ENCODE assay signal across 8 cellular contexts in genomic region chr19:33375156-33375744, GRCh38. TPM values are rescaled to one million over a fixed set of nuclear protein-coding genes. Genes with fewer than 3 reads are reported as not detected.
DNase-seq lines count a peak whose midpoint lies in the region; ATAC-seq, FAIRE-seq and TF ChIP-seq lines count a peak whose summit lies in the region.

No MANE protein-coding gene starts in this region.

- H3K36me3 Mint-ChIP-seq in Calu3 (ENCODE audit: insufficient read depth, unreplicated experiment) = peaks cover 69% of the 10 kb centered on the region

- no peak overlapping the region for H4K5ac ChIP-seq in H1 (ENCODE audit: insufficient read length, low read depth, low read length)

- ATAC-seq in GM18520 (IDR thresholded peaks at IDR 0.05; ENCODE audit: unreplicated experiment) = no peak
- ATAC-seq in HG03460 (IDR thresholded peaks at IDR 0.05; ENCODE audit: unreplicated experiment) = no peak
- no peak for ATAC-seq in HG02763 (IDR thresholded peaks at IDR 0.05; ENCODE audit: unreplicated experiment)

- no peaks in the 10 kb centered on the region for H3K27me3 Mint-ChIP-seq in Calu3 (ENCODE audit: unreplicated experiment)

- TF ChIP-seq POLR2A in H1 (IDR thresholded peaks at IDR 0.05; ENCODE audit: control extremely low read depth in 1 of 2, low read depth in 2 of 2, low read length in 2 of 2) (no peak), ovary (IDR thresholded peaks at IDR 0.05) (no peak)

- TF ChIP-seq EP300 in H1 (IDR thresholded peaks at IDR 0.05; ENCODE audit: borderline replicate concordance in 1 of 2, low read depth in 2 of 2, low read length in 2 of 2) (no peak), ovary (IDR thresholded peaks at IDR 0.05) (no peak)

- no peak overlapping the region for H3K23ac ChIP-seq in H1 (ENCODE audit: insufficient read length)

- CTCF ChIA-PET in Calu3 (lab: Charles Lee) (interaction anchor here (1.2 kb wide), 1 partner anchor 10 kb away, joined by 3 read pairs; no protein-coding TSS in a partner anchor), H1 (lab: Charles Lee; ENCODE audit: partially characterized antibody) (interaction anchor here (0.7 to 1.6 kb wide), 7 partner anchors 9 to 139 kb away, joined by 3 to 6 read pairs (median 3); no protein-coding TSS in a partner anchor)

- TF ChIP-seq RAD21 in H1 (IDR thresholded peaks at IDR 0.05 in 1 of 2, conservative IDR thresholded peaks at IDR 0.05 in 1 of 2; ENCODE audit: low read depth in 2 of 2, low read length in 2 of 2) = no peak

- H4K91ac ChIP-seq in H1 (replicated peaks; ENCODE audit: insufficient read length, low read length) = no peak overlapping the region

- H3K4me3 ChIP-seq in OCI-LY1 (ENCODE audit: low read depth, low read length, poor library complexity, severe bottlenecking) (peak overlapping the region; percentile 92), H1 (ENCODE audit: extremely low read depth in 1 of 4, insufficient read depth in 2 of 4, low read depth in 3 of 4, low read length in 4 of 4) (peak overlapping the region in 2 of 4 experiments; percentile 73 to 99; a peak in 3 of 8 replicates), ovary (peak overlapping the region; percentile 79)

- H3K4ac ChIP-seq in H1 (replicated peaks; ENCODE audit: insufficient read length, low read depth, low read length) = no peak overlapping the region

- no peak overlapping the region for H2BK5ac ChIP-seq in H1 (ENCODE audit: low read depth, low read length)

- H3F3A ChIP-seq in OCI-LY1 (ENCODE audit: insufficient read depth, low read length) = no peaks in the 10 kb centered on the region

- 92% methylated on average over 9 of the region's 9 CpGs; no CpG with 5 or more reads in 1 of the 2 experiments for WGBS in H1 (ENCODE audit: extremely low coverage in 1 of 2, insufficient coverage in 1 of 2, insufficient read length in 1 of 2, insufficient replicate concordance in 2 of 2, low coverage in 1 of 2, low lambda C conversion rate in 2 of 2, missing lambda C conversion rate in 1 of 2), 2 experiments
- WGBS in ovary, 3 donors = 52 to 70% (median 66%) methylated on average over 9 of the region's 9 CpGs

- H3K14ac ChIP-seq in H1 (ENCODE audit: insufficient read length) = no peak overlapping the region

- TF ChIP-seq CTCF in Calu3 (IDR thresholded peaks at IDR 0.05; ENCODE audit: unreplicated experiment) (no peak), OCI-LY1 (IDR thresholded peaks at IDR 0.05; ENCODE audit: low read length) (no peak), H1 (IDR thresholded peaks at IDR 0.05; ENCODE audit: control extremely low read depth in 1 of 3, insufficient read depth in 1 of 3, low read depth in 1 of 3, low read length in 3 of 3) (no peak), ovary (IDR thresholded peaks at IDR 0.05) (no peak)

- H2BK12ac ChIP-seq in H1 (ENCODE audit: low read depth, low read length) = no peak overlapping the region

- H3K9me3 Mint-ChIP-seq in Calu3 (ENCODE audit: low read depth, unreplicated experiment) = no peaks in the 10 kb centered on the region

- no peak overlapping the region for H3K56ac ChIP-seq in H1 (replicated peaks; ENCODE audit: insufficient read length, low read depth, low read length)

- H2AFZ ChIP-seq in OCI-LY1 (ENCODE audit: low read length) = no peak overlapping the region
- no peak overlapping the region for H2AFZ ChIP-seq in H1 (ENCODE audit: low read length)

- peak overlapping the region; percentile 95 for H3K4me3 Mint-ChIP-seq in Calu3 (ENCODE audit: low read depth, unreplicated experiment)

- H3K79me1 ChIP-seq in H1 (ENCODE audit: low read depth, low read length) = peaks cover 14% of the 10 kb centered on the region

- H2BK120ac ChIP-seq in H1 (replicated peaks; ENCODE audit: low read depth, low read length) = no peak overlapping the region

- intact Hi-C loops in Calu3 (cut with micrococcal nuclease; ENCODE audit: unreplicated experiment) (no loop called here), ovary (cut with DNase I) (no loop called here)

- POLR2A ChIA-PET in H1 (lab: Charles Lee; ENCODE audit: partially characterized antibody) = interaction anchor here (0.9 to 6.1 kb wide), 12 partner anchors 13 to 185 kb away, joined by 3 to 87 read pairs (median 8); partner anchors contain the start of gene CEBPA

- H2BK20ac ChIP-seq in H1 (ENCODE audit: low read length) = no peak overlapping the region

- H3K9ac ChIP-seq in OCI-LY1 (ENCODE audit: low read length) (peak overlapping the region; percentile 89), H1 (replicated peaks in 1 of 4; ENCODE audit: extremely low read depth in 1 of 4, low read depth in 3 of 4, low read length in 3 of 4) (no peak overlapping the region; a peak in 1 of 7 replicates)

- H3K18ac ChIP-seq in H1 (ENCODE audit: extremely low read depth, low read length) = no peak overlapping the region

- peaks cover 32% of the 10 kb centered on the region for H3K4me1 Mint-ChIP-seq in Calu3 (ENCODE audit: low read depth, unreplicated experiment)

- H3K27me3 ChIP-seq in OCI-LY1 (ENCODE audit: insufficient read depth, low read length) (no peaks in the 10 kb centered on the region), H1 (replicated peaks in 1 of 4; ENCODE audit: control insufficient read depth in 3 of 4, extremely low read depth in 1 of 4, insufficient read depth in 3 of 4, low read length in 3 of 4) (no peaks in the 10 kb centered on the region), ovary (no peaks in the 10 kb centered on the region)

- no peak overlapping the region for H3K27ac ChIP-seq in OCI-LY1 (ENCODE audit: low read depth, low read length, poor library complexity, severe bottlenecking)
- no peak overlapping the region for H3K27ac ChIP-seq in H1 (ENCODE audit: low read depth, low read length)
- H3K27ac ChIP-seq in ovary = no peak overlapping the region

- no peak overlapping the region for H2AK5ac ChIP-seq in H1 (ENCODE audit: low read depth, low read length)

- peaks cover 38% of the 10 kb centered on the region for H3K4me1 ChIP-seq in OCI-LY1 (ENCODE audit: insufficient read depth, low read length, severe bottlenecking)
- peaks cover 4 to 12% (median 6%) of the 10 kb centered on the region in 4 experiments; a peak in 6 of 7 replicates for H3K4me1 ChIP-seq in H1 (replicated peaks in 1 of 4; ENCODE audit: control insufficient read depth in 3 of 4, insufficient read depth in 4 of 4, low read length in 3 of 4)
- H3K4me1 ChIP-seq in ovary (ENCODE audit: insufficient read depth) = peaks cover 4% of the 10 kb centered on the region

- no peak overlapping the region for H2BK15ac ChIP-seq in H1 (ENCODE audit: low read length)

- H3K27ac Mint-ChIP-seq in Calu3 (ENCODE audit: unreplicated experiment) = peak overlapping the region; percentile 97

- H4K8ac ChIP-seq in H1 (ENCODE audit: extremely low read depth, insufficient read depth, low read length) = no peak overlapping the region

- H3K79me2 ChIP-seq in OCI-LY1 (ENCODE audit: insufficient read depth, low read length) = peaks cover 56% of the 10 kb centered on the region
- peaks cover 27 to 62% of the 10 kb centered on the region in 2 experiments for H3K79me2 ChIP-seq in H1 (ENCODE audit: control insufficient read depth in 1 of 2, insufficient read depth in 2 of 2, low read length in 2 of 2)

- no peaks in the 10 kb centered on the region for H3K9me2 ChIP-seq in OCI-LY1 (ENCODE audit: low read depth, low read length)

- BruUV-seq in Calu3 (replicated peaks; lab: Mats Ljungman, UMichigan) = no TSS peak

- H3K4me2 ChIP-seq in OCI-LY1 (ENCODE audit: low read length) (peak overlapping the region; percentile 95), H1 (ENCODE audit: insufficient read depth in 1 of 2, low read depth in 2 of 2, low read length in 2 of 2) (peak overlapping the region; percentile 65 to 83; a peak in 2 of 4 replicates)

- H3K9me3 ChIP-seq in OCI-LY1 (ENCODE audit: low read length) = no peaks in the 10 kb centered on the region
- H3K9me3 ChIP-seq in H1 (ENCODE audit: insufficient read depth in 2 of 2, low read depth in 1 of 2, low read length in 1 of 2) = no peaks in the 10 kb centered on the region
- no peaks in the 10 kb centered on the region for H3K9me3 ChIP-seq in ovary

- FAIRE-seq in H1 (lab: Jason Lieb, UNC) = no peak

- DNase-seq in Calu3 (no peak), H1 (ENCODE audit: low read depth in 1 of 2, low spot score in 2 of 2) (no peak), ovary (no peak), activated gamma-delta T cell (lab: John Stamatoyannopoulos, UW) (no peak)

- H3K23me2 ChIP-seq in H1 (ENCODE audit: low read depth, low read length) = peaks cover 6% of the 10 kb centered on the region

- H3K36me3 ChIP-seq in OCI-LY1 (ENCODE audit: insufficient read depth, low read length) (peaks cover 15% of the 10 kb centered on the region), H1 (ENCODE audit: control insufficient read depth in 2 of 4, insufficient read depth in 4 of 4, low read length in 3 of 4) (peaks cover 0 to 6% (median 2%) of the 10 kb centered on the region in 4 experiments; a peak in 4 of 8 replicates), ovary (no peaks in the 10 kb centered on the region)

- H4K20me1 ChIP-seq in OCI-LY1 (ENCODE audit: insufficient read depth, low read length) (peaks cover 3% of the 10 kb centered on the region), H1 (replicated peaks in 1 of 2; ENCODE audit: control insufficient read depth in 1 of 2, insufficient read depth in 2 of 2, low read length in 2 of 2) (peaks cover 30 to 34% of the 10 kb centered on the region in 2 experiments)

TF ChIP-seq in H1, 55 proteins besides CTCF, POLR2A, EP300 and RAD21 (continues in another document):
- TF ChIP-seq ATF3 (IDR thresholded peaks at IDR 0.05; ENCODE audit: insufficient read depth, low read depth, low read length) = no peak
- no peak for TF ChIP-seq GTF2F1 (IDR thresholded peaks at IDR 0.05; ENCODE audit: borderline replicate concordance, low read depth, low read length)
- TF ChIP-seq CEBPB (IDR thresholded peaks at IDR 0.05; ENCODE audit: low read depth, low read length) = no peak
- no peak for TF ChIP-seq SAP30 (IDR thresholded peaks at IDR 0.05; ENCODE audit: insufficient read depth, insufficient replicate concordance, low read length)
- no peak for TF ChIP-seq HDAC2 (IDR thresholded peaks at IDR 0.05; ENCODE audit: borderline replicate concordance in 1 of 2, low read depth in 2 of 2, low read length in 2 of 2)

RNA-seq across cellular contexts. Expression of gene CEBPG, which starts 1.7 kb away (rescaled TPM):
- total RNA-seq in Calu3 (2022) (38.3 and 39.5 TPM in 2 replicates), ovary (10 to 100 TPM in 4 of 7 donors, 1 to 10 TPM in 3; 7.3 to 54.6 (median 12.0) TPM)
- 32.7 and 35.4 TPM in 2 replicates for total RNA-seq in H1 (2021; fragmentation: NEBNext Ultra II Directional; extraction: Animal tissue kit (Norgen Biotek cat#: 25700))
- polyA plus RNA-seq in H1 (2011; rRNA removed) (10.9 and 12.3 TPM in 2 replicates), ovary (10 to 100 TPM in 1 of 2 donors, 1 to 10 TPM in 1; 5.6 to 12.1 TPM)
- polyA plus RNA-seq in H1 (2011; cell fraction: cytosol; rRNA removed) = 20.1 TPM
- 12.8 TPM for polyA plus RNA-seq in H1 (2011; cell fraction: nucleus; rRNA removed)
- polyA plus RNA-seq in H1 (2012, experiment 1 of 2) = 18.6 to 27.0 TPM (median 20.1 TPM) in 4 replicates
- polyA plus RNA-seq in H1 (2012, experiment 2 of 2) = 2.7 TPM
- polyA plus RNA-seq in H1 (2013, experiment 1 of 2) = 16.3 TPM
- 16.9 TPM for polyA plus RNA-seq in H1 (2013, experiment 2 of 2)
- 23.8 and 26.8 TPM in 2 replicates for polyA minus RNA-seq in H1 (2011; rRNA and poly(A)+ RNA removed)
- polyA minus RNA-seq in H1 (2011; cell fraction: cytosol; rRNA and poly(A)+ RNA removed) = 13.9 TPM
- polyA minus RNA-seq in H1 (2011; cell fraction: nucleus; rRNA and poly(A)+ RNA removed) = 33.7 TPM
